Comparison of ENCODE assay signal across 8 cellular contexts in genomic region chr17:40542562-40543411, GRCh38. TPM values are rescaled to one million over a fixed set of nuclear protein-coding genes. Genes with fewer than 3 reads are reported as not detected.
DNase-seq lines count a peak whose midpoint lies in the region; ATAC-seq and TF ChIP-seq lines count a peak whose summit lies in the region.
"Had no signal": no experiment of that assay in that cellular context is flagged by ENCODE, and none has a peak within 500 bp of the region (broad histone marks: within the 10 kb centered on the region; RNA-seq: fewer than 3 reads in every experiment).

No MANE protein-coding gene starts in this region.

- peak; percentile 56 for ATAC-seq in GM19035 (IDR thresholded peaks at IDR 0.05; ENCODE audit: unreplicated experiment)
- peak; percentile 43 for ATAC-seq in HG03565 (IDR thresholded peaks at IDR 0.05; ENCODE audit: unreplicated experiment)
- ATAC-seq in foreskin keratinocyte, result peak; percentile 58

- no peaks in the 10 kb centered on the region for H3K9me3 Mint-ChIP-seq in activated T-helper 1 cell treated with anti-CD3 and anti-CD28 coated beads, Interleukin-12 subunit alpha, Interleukin-12 subunit beta, Interleukin-2, Interleukin-4 antibody, amounts not matched to agents 30 ng/mL and 10 ng/mL and 1 ng/mL, durations not matched to agents 14 hours and 24 hours and 36 hours

- peaks cover 75% of the 10 kb centered on the region for H3K4me1 Mint-ChIP-seq in activated T-helper 1 cell treated with anti-CD3 and anti-CD28 coated beads, Interleukin-12 subunit alpha, Interleukin-12 subunit beta, Interleukin-2, Interleukin-4 antibody, amounts not matched to agents 30 ng/mL and 10 ng/mL and 1 ng/mL, durations not matched to agents 14 hours and 24 hours and 36 hours (ENCODE audit: low read depth)

- H3K36me3 Mint-ChIP-seq in activated T-helper 1 cell treated with anti-CD3 and anti-CD28 coated beads, Interleukin-12 subunit alpha, Interleukin-12 subunit beta, Interleukin-2, Interleukin-4 antibody, amounts not matched to agents 30 ng/mL and 10 ng/mL and 1 ng/mL, durations not matched to agents 14 hours and 24 hours and 36 hours (ENCODE audit: low read depth), result peaks cover 12% of the 10 kb centered on the region

- peaks cover 36% of the 10 kb centered on the region for H3K4me1 ChIP-seq in foreskin keratinocyte

- H3K27me3 Mint-ChIP-seq in activated T-helper 1 cell treated with anti-CD3 and anti-CD28 coated beads, Interleukin-12 subunit alpha, Interleukin-12 subunit beta, Interleukin-2, Interleukin-4 antibody, amounts not matched to agents 30 ng/mL and 10 ng/mL and 1 ng/mL, durations not matched to agents 14 hours and 24 hours and 36 hours (ENCODE audit: insufficient read depth), result peaks cover 10% of the 10 kb centered on the region

- no peaks in the 10 kb centered on the region for H3K27me3 ChIP-seq in foreskin keratinocyte

- intact Hi-C loops in activated T-helper 1 cell treated with anti-CD3 and anti-CD28 coated beads, Interleukin-12 subunit alpha, Interleukin-12 subunit beta, Interleukin-2, Interleukin-4 antibody, amounts not matched to agents 30 ng/mL and 10 ng/mL and 1 ng/mL, durations not matched to agents 14 hours and 24 hours and 36 hours (cut with micrococcal nuclease), result loop anchor here (5.0 kb wide), 2 partner anchors 255 to 1125 kb away; partner anchors contain the start of gene CDC6
- intact Hi-C loops in posterior vena cava (cut with DNase I), result no loop called here

- H3K27ac ChIP-seq in foreskin keratinocyte, result peak overlapping the region; percentile 86
- H3K27ac ChIP-seq: VCaP had no signal

- H3K27ac Mint-ChIP-seq in activated T-helper 1 cell treated with anti-CD3 and anti-CD28 coated beads, Interleukin-12 subunit alpha, Interleukin-12 subunit beta, Interleukin-2, Interleukin-4 antibody, amounts not matched to agents 30 ng/mL and 10 ng/mL and 1 ng/mL, durations not matched to agents 14 hours and 24 hours and 36 hours, result peak overlapping the region; percentile 88

- peak overlapping the region; percentile 69 for H3K4me3 Mint-ChIP-seq in activated T-helper 1 cell treated with anti-CD3 and anti-CD28 coated beads, Interleukin-12 subunit alpha, Interleukin-12 subunit beta, Interleukin-2, Interleukin-4 antibody, amounts not matched to agents 30 ng/mL and 10 ng/mL and 1 ng/mL, durations not matched to agents 14 hours and 24 hours and 36 hours

- no peak for TF ChIP-seq CTCF in foreskin keratinocyte (conservative IDR thresholded peaks at IDR 0.05)

- no peak for DNase-seq in activated T-helper 1 cell treated with anti-CD3 and anti-CD28 coated beads, Interleukin-12 subunit alpha, Interleukin-12 subunit beta, Interleukin-2, Interleukin-4 antibody, amounts not matched to agents 30 ng/mL and 10 ng/mL and 1 ng/mL, durations not matched to agents 14 hours and 24 hours and 36 hours (ENCODE audit: low spot score)
- DNase-seq in foreskin keratinocyte (peak; percentile 95 to 97), posterior vena cava (ENCODE audit: low spot score) (peak; percentile 96), GM19238 (ENCODE audit: insufficient read length, low spot score) (no peak), A172 (ENCODE audit: low spot score) (no peak)

RNA-seq across cellular contexts. Expression of gene CCR7, which starts 22.5 kb away (rescaled TPM):
- total RNA-seq in activated T-helper 1 cell treated with anti-CD3 and anti-CD28 coated beads, Interleukin-12 subunit alpha, Interleukin-12 subunit beta, Interleukin-2, Interleukin-4 antibody, amounts not matched to agents 30 ng/mL and 10 ng/mL and 1 ng/mL, durations not matched to agents 14 hours and 24 hours and 36 hours, result 165 and 166 TPM in 2 replicates
- total RNA-seq in foreskin keratinocyte, result not detected in 2 replicates
- not detected in 2 replicates for polyA plus RNA-seq in foreskin keratinocyte
- under 1 TPM; 0.46 to 0.62 TPM for total RNA-seq in posterior vena cava
- total RNA-seq in A172 (2014; rRNA removed; shearing (Covaris generic)), result not detected in 2 replicates

RNA-seq across cellular contexts. Expression of gene TNS4, which starts 41.4 kb away (rescaled TPM):
- total RNA-seq in activated T-helper 1 cell treated with anti-CD3 and anti-CD28 coated beads, Interleukin-12 subunit alpha, Interleukin-12 subunit beta, Interleukin-2, Interleukin-4 antibody, amounts not matched to agents 30 ng/mL and 10 ng/mL and 1 ng/mL, durations not matched to agents 14 hours and 24 hours and 36 hours, result 14.5 and 15.5 TPM in 2 replicates
- total RNA-seq in foreskin keratinocyte (285 and 352 TPM in 2 replicates), posterior vena cava (under 1 TPM; 0.14 to 0.38 TPM)
- polyA plus RNA-seq in foreskin keratinocyte, result 271 and 305 TPM in 2 replicates
- total RNA-seq in A172 (2014; rRNA removed; shearing (Covaris generic)), result 0.02 and 0.14 TPM in 2 replicates

Comparison
In these comparisons a context has a peak if more than half of its experiments do, and no peak if none do; other contexts are left out.
1. DNase-seq: peak in foreskin keratinocyte (2 of 2) and posterior vena cava (single experiment); none in activated T-helper 1 cell treated with anti-CD3 and anti-CD28 coated beads, Interleukin-12 subunit alpha, Interleukin-12 subunit beta, Interleukin-2, Interleukin-4 antibody, amounts not matched to agents 30 ng/mL and 10 ng/mL and 1 ng/mL, durations not matched to agents 14 hours and 24 hours and 36 hours (single experiment), GM19238 (single experiment) and A172 (single experiment).
2. RNA of gene CCR7, which starts 22.5 kb away (total RNA-seq): 165 to 166 TPM in activated T-helper 1 cell treated with anti-CD3 and anti-CD28 coated beads, Interleukin-12 subunit alpha, Interleukin-12 subunit beta, Interleukin-2, Interleukin-4 antibody, amounts not matched to agents 30 ng/mL and 10 ng/mL and 1 ng/mL, durations not matched to agents 14 hours and 24 hours and 36 hours; 0.46 to 0.62 TPM in posterior vena cava, not detected in foreskin keratinocyte and not detected in A172; every median in the first group is over 100 times any median in the second.
3. RNA of gene TNS4, which starts 41.4 kb away (total RNA-seq): 285 to 352 TPM in foreskin keratinocyte; 14.5 to 15.5 TPM in activated T-helper 1 cell treated with anti-CD3 and anti-CD28 coated beads, Interleukin-12 subunit alpha, Interleukin-12 subunit beta, Interleukin-2, Interleukin-4 antibody, amounts not matched to agents 30 ng/mL and 10 ng/mL and 1 ng/mL, durations not matched to agents 14 hours and 24 hours and 36 hours, 0.14 to 0.38 TPM in posterior vena cava and 0.02 to 0.14 TPM in A172; every median in the first group is over 10 times any median in the second.
4. Peak in every context shown above with its lines, with median percentiles within 50 percentile points of each other: ATAC-seq.